8 cellular contexts compared by ENCODE assay signal in the genomic region with DNA sequence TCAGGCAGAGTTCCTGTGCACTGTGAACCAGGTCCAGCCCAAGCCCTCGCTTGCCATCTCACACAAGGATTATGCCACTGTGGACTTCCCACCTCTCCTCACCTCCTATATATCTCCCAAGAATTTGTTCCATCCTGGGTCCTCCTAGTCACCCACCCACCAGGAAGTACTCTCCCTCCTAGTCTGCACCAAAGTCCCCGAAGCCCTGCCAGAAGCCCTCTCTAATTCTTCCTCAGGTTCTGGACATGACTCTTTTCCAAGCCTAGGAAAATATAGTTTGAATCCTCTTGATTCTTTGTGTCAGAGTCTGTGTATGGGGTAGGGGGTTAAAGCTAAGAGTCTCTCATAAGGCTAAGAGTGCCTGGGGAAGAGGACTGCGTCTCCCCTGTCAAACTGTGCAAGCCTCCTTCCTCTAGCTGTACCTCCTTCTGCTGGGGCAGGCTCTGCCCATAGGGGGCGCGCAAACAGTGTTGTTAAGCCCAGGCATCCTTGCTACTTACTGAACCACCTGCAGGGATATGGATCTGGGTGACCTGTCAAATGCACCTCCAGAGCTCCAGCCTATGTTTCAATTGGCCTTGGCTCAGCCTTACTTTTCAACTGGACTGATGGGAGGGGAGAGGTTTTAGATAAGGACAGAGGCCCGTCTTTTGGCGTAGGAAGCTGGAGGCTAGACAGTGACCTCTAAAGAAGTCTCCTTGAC. TPM values are rescaled to one million over a fixed set of nuclear protein-coding genes. Genes with fewer than 3 reads are reported as not detected.
DNase-seq lines count a peak whose midpoint lies in the region; ATAC-seq lines count a peak whose summit lies in the region.

No MANE protein-coding gene starts in this region.

- H3K27ac Mint-ChIP-seq in activated CD4-positive, alpha-beta T cell treated with anti-CD3 and anti-CD28 coated beads, Interleukin-2, amount 10 ng/mL, durations not matched to agents 7 days and 5 days = no peak overlapping the region

- no peak overlapping the region for H2BK5ac ChIP-seq in mesendoderm (ENCODE audit: low read length)

- CTCF ChIA-PET in activated CD4-positive, alpha-beta T cell treated with anti-CD3 and anti-CD28 coated beads, Interleukin-2, amount 10 ng/mL, durations not matched to agents 7 days and 5 days (lab: Charles Lee) = interaction anchor here (0.6 to 4.0 kb wide), 10 partner anchors 10 to 304 kb away, joined by 3 to 31 read pairs (median 4); no protein-coding TSS in a partner anchor

- H3K27me3 Mint-ChIP-seq in activated CD4-positive, alpha-beta T cell treated with anti-CD3 and anti-CD28 coated beads, Interleukin-2, amount 10 ng/mL, durations not matched to agents 7 days and 5 days = peaks cover 28% of the 10 kb centered on the region

- H3K4me2 ChIP-seq in BLaER1 (peak overlapping the region; percentile 27; the same call in 1 of the 2 replicates), mesendoderm (ENCODE audit: low read length) (no peak overlapping the region)

- no peaks in the 10 kb centered on the region for H3K4me1 Mint-ChIP-seq in activated CD4-positive, alpha-beta T cell treated with anti-CD3 and anti-CD28 coated beads, Interleukin-2, amount 10 ng/mL, durations not matched to agents 7 days and 5 days

- peak; percentile 68 to 93 for DNase-seq in HAP-1 (ENCODE audit: low spot score in 2 of 2)
- DNase-seq in NCI-H524 (lab: John Stamatoyannopoulos, UW) = peak; percentile 74 to 81
- DNase-seq in activated CD4-positive, alpha-beta T cell treated with anti-CD3 and anti-CD28 coated beads, Interleukin-2, amount 10 ng/mL, durations not matched to agents 7 days and 5 days = peak; percentile 87
- DNase-seq in dermis microvascular lymphatic vessel endothelial cell (ENCODE audit: low read depth in 2 of 2) = peak; percentile 30 to 79
- peak; percentile 90 for DNase-seq in mesendoderm
- DNase-seq in stimulated activated CD8-positive, alpha-beta memory T cell treated with anti-CD3 and anti-CD28 coated beads, Interleukin-4, amount 100 ng/mL, for 24 hours (ENCODE audit: low read depth) = peak; percentile 77

- no peak for ATAC-seq in HG02642 (IDR thresholded peaks at IDR 0.05; ENCODE audit: poor library complexity, unreplicated experiment)

- no peak overlapping the region for H4K8ac ChIP-seq in mesendoderm (ENCODE audit: low read depth, low read length)

- no peak overlapping the region for H3K56ac ChIP-seq in mesendoderm (ENCODE audit: low read length)

- POLR2A ChIA-PET in activated CD4-positive, alpha-beta T cell treated with anti-CD3 and anti-CD28 coated beads, Interleukin-2, amount 10 ng/mL, durations not matched to agents 7 days and 5 days (lab: Charles Lee) = no interaction called here

- no peak overlapping the region for H3K4ac ChIP-seq in mesendoderm (ENCODE audit: low read depth, low read length)

- H3K36me3 ChIP-seq in BLaER1 (no peaks in the 10 kb centered on the region), HAP-1 (replicated peaks) (no peaks in the 10 kb centered on the region), mesendoderm (ENCODE audit: control insufficient read depth, insufficient read depth, low read length) (no peaks in the 10 kb centered on the region)

- H3K79me1 ChIP-seq in mesendoderm (ENCODE audit: low read length) = no peaks in the 10 kb centered on the region

- no peak overlapping the region for H4K5ac ChIP-seq in mesendoderm (ENCODE audit: low read length)

- no peak overlapping the region for H3K9ac ChIP-seq in BLaER1
- H3K9ac ChIP-seq in mesendoderm (ENCODE audit: low read length) = no peak overlapping the region

- no peak overlapping the region for H2AK5ac ChIP-seq in mesendoderm (ENCODE audit: low read length)

- H3K36me3 Mint-ChIP-seq in activated CD4-positive, alpha-beta T cell treated with anti-CD3 and anti-CD28 coated beads, Interleukin-2, amount 10 ng/mL, durations not matched to agents 7 days and 5 days (ENCODE audit: low read depth) = no peaks in the 10 kb centered on the region

- in situ Hi-C loops in HAP-1 (cut with MboI; ENCODE audit: low sequenced_read_pairs) = no loop called here

- H3K4me3 Mint-ChIP-seq in activated CD4-positive, alpha-beta T cell treated with anti-CD3 and anti-CD28 coated beads, Interleukin-2, amount 10 ng/mL, durations not matched to agents 7 days and 5 days = no peak overlapping the region

- WGBS in mesendoderm (ENCODE audit: extremely low coverage, insufficient coverage, low lambda C conversion rate) = no CpG with 5 or more reads among the region's 7 CpGs

- H3K9me3 ChIP-seq in BLaER1 (no peaks in the 10 kb centered on the region), HAP-1 (no peaks in the 10 kb centered on the region)

- H2BK15ac ChIP-seq in mesendoderm (replicated peaks; ENCODE audit: low read depth) = no peak overlapping the region

- H3K27ac ChIP-seq in BLaER1 (no peak overlapping the region), mesendoderm (ENCODE audit: low read depth, low read length) (no peak overlapping the region)

- H3K4me1 ChIP-seq in BLaER1 = peaks cover 12% of the 10 kb centered on the region
- no peaks in the 10 kb centered on the region for H3K4me1 ChIP-seq in HAP-1
- H3K4me1 ChIP-seq in mesendoderm (ENCODE audit: control insufficient read depth, low read depth, low read length) = no peaks in the 10 kb centered on the region

- H4K20me1 ChIP-seq in BLaER1 = no peaks in the 10 kb centered on the region

- H3K79me2 ChIP-seq in mesendoderm (ENCODE audit: control insufficient read depth, insufficient read depth, low read length) = no peaks in the 10 kb centered on the region

- no peak overlapping the region for H3K23ac ChIP-seq in mesendoderm (ENCODE audit: low read length)

- H3K4me3 ChIP-seq in BLaER1 (no peak overlapping the region), HAP-1 (no peak overlapping the region), mesendoderm (ENCODE audit: low read length) (no peak overlapping the region)

- H2BK120ac ChIP-seq in mesendoderm (ENCODE audit: low read depth, low read length) = no peak overlapping the region

- H3K27me3 ChIP-seq in BLaER1 (peaks cover 5% of the 10 kb centered on the region; the same call in 1 of the 2 replicates), HAP-1 (ENCODE audit: low read depth) (no peaks in the 10 kb centered on the region), mesendoderm (ENCODE audit: insufficient read depth, low read length, poor library complexity) (no peaks in the 10 kb centered on the region)

- H3K9me3 Mint-ChIP-seq in activated CD4-positive, alpha-beta T cell treated with anti-CD3 and anti-CD28 coated beads, Interleukin-2, amount 10 ng/mL, durations not matched to agents 7 days and 5 days = no peaks in the 10 kb centered on the region

- no peak overlapping the region for H3K18ac ChIP-seq in mesendoderm (ENCODE audit: low read length)

RNA-seq across cellular contexts. Expression of gene DLX4, which starts 16.6 kb away (rescaled TPM):
- total RNA-seq in activated CD4-positive, alpha-beta T cell treated with anti-CD3 and anti-CD28 coated beads, Interleukin-2, amount 10 ng/mL, durations not matched to agents 7 days and 5 days = under 1 TPM; 0.17 to 0.35 TPM
- total RNA-seq in dermis microvascular lymphatic vessel endothelial cell = not detected in 2 replicates
- polyA plus RNA-seq in mesendoderm (2013, experiment 1 of 2) = 0.55 TPM
- polyA plus RNA-seq in mesendoderm (2013, experiment 2 of 2) = 0.31 TPM

RNA-seq across cellular contexts. Expression of gene DLX3, which starts 42.7 kb away (rescaled TPM):
- total RNA-seq in activated CD4-positive, alpha-beta T cell treated with anti-CD3 and anti-CD28 coated beads, Interleukin-2, amount 10 ng/mL, durations not matched to agents 7 days and 5 days = not detected
- total RNA-seq in dermis microvascular lymphatic vessel endothelial cell = not detected in 2 replicates
- 0.13 TPM for polyA plus RNA-seq in mesendoderm (2013, experiment 1 of 2)
- polyA plus RNA-seq in mesendoderm (2013, experiment 2 of 2) = 0.06 TPM
